21 cellular contexts compared by ENCODE assay signal in genomic region chr20:358891-359555, GRCh38.
"Had no signal": no experiment of that assay in that cellular context is flagged by ENCODE, and none has a peak within 500 bp of the region (broad histone marks: within the 10 kb centered on the region; RNA-seq: fewer than 3 reads in every experiment).

No MANE protein-coding gene starts in this region.

- H3K4me1 ChIP-seq: pancreas had no signal

- DNase-seq: activated B cell treated with CpG ODN at 0.5 μM for 24 hours; activated CD4-positive, alpha-beta T cell treated with anti-CD3 and anti-CD28 coated beads, Interleukin-2, amount 10 ng/mL, durations not matched to agents 7 days and 5 days; activated CD8-positive, alpha-beta memory T cell treated with anti-CD3 and anti-CD28 coated beads for 24 hours; activated naive CD4-positive, alpha-beta T cell treated with anti-CD3 and anti-CD28 coated beads for 36 hours; activated T-cell treated with anti-CD3 and anti-CD28 coated beads for 4 hours; brain microvascular endothelial cell; dermis blood vessel endothelial cell; endodermal cell; foreskin keratinocyte; heart left ventricle; left ventricle myocardium inferior; pancreas; retina; stimulated activated CD4-positive, alpha-beta T cell treated with anti-CD3 and anti-CD28 coated beads, Interleukin-4, amount 100 ng/mL, for 4 hours; T-helper 17 cell had no signal

- H3K27ac Mint-ChIP-seq: activated B cell treated with CpG ODN at 0.5 μM for 24 hours; activated CD4-positive, alpha-beta T cell treated with anti-CD3 and anti-CD28 coated beads, Interleukin-2, amount 10 ng/mL, durations not matched to agents 7 days and 5 days; activated naive CD4-positive, alpha-beta T cell treated with anti-CD3 and anti-CD28 coated beads for 36 hours; activated T-helper 17 cell treated with anti-CD3 and anti-CD28 coated beads, Interleukin-2, amount 50 U/mL, for 72 hours; endodermal cell; memory B cell; T-helper 17 cell had no signal

- FAIRE-seq: islet of Langerhans, pancreas had no signal

- H3K27me3 Mint-ChIP-seq: activated B cell treated with CpG ODN at 0.5 μM for 24 hours; activated CD4-positive, alpha-beta T cell treated with anti-CD3 and anti-CD28 coated beads, Interleukin-2, amount 10 ng/mL, durations not matched to agents 7 days and 5 days; activated T-helper 17 cell treated with anti-CD3 and anti-CD28 coated beads, Interleukin-2, amount 50 U/mL, for 72 hours; memory B cell had no signal

- ATAC-seq: activated T-helper 17 cell treated with anti-CD3 and anti-CD28 coated beads, Interleukin-2, amount 50 U/mL, for 72 hours; foreskin keratinocyte; heart left ventricle; pancreas; T-helper 17 cell had no signal

- H3K9me3 ChIP-seq: heart left ventricle, left ventricle myocardium inferior, pancreas, vagina had no signal

- H3K27me3 ChIP-seq: brain microvascular endothelial cell, foreskin keratinocyte, heart left ventricle, pancreas, vagina had no signal

- H3K9me3 Mint-ChIP-seq: activated B cell treated with CpG ODN at 0.5 μM for 24 hours; activated CD4-positive, alpha-beta T cell treated with anti-CD3 and anti-CD28 coated beads, Interleukin-2, amount 10 ng/mL, durations not matched to agents 7 days and 5 days; activated naive CD4-positive, alpha-beta T cell treated with anti-CD3 and anti-CD28 coated beads for 36 hours; activated T-helper 17 cell treated with anti-CD3 and anti-CD28 coated beads, Interleukin-2, amount 50 U/mL, for 72 hours; endodermal cell; memory B cell; neural crest cell had no signal

- H3K36me3 Mint-ChIP-seq: memory B cell had no signal

- H3K27ac ChIP-seq: brain microvascular endothelial cell, foreskin keratinocyte, heart left ventricle, left ventricle myocardium inferior, pancreas, vagina had no signal

- H3K36me3 ChIP-seq: brain microvascular endothelial cell, heart left ventricle, left ventricle myocardium inferior, pancreas, vagina had no signal

- H3K4me3 ChIP-seq: heart left ventricle, left ventricle myocardium inferior, pancreas, skin epidermis, vagina had no signal

- H3K4me1 Mint-ChIP-seq: endodermal cell had no signal

- H3K4me3 Mint-ChIP-seq: activated B cell treated with CpG ODN at 0.5 μM for 24 hours; activated CD4-positive, alpha-beta T cell treated with anti-CD3 and anti-CD28 coated beads, Interleukin-2, amount 10 ng/mL, durations not matched to agents 7 days and 5 days; activated naive CD4-positive, alpha-beta T cell treated with anti-CD3 and anti-CD28 coated beads for 36 hours; activated T-helper 17 cell treated with anti-CD3 and anti-CD28 coated beads, Interleukin-2, amount 50 U/mL, for 72 hours; endodermal cell; memory B cell; neural crest cell; T-helper 17 cell had no signal
